In the genomic region with DNA sequence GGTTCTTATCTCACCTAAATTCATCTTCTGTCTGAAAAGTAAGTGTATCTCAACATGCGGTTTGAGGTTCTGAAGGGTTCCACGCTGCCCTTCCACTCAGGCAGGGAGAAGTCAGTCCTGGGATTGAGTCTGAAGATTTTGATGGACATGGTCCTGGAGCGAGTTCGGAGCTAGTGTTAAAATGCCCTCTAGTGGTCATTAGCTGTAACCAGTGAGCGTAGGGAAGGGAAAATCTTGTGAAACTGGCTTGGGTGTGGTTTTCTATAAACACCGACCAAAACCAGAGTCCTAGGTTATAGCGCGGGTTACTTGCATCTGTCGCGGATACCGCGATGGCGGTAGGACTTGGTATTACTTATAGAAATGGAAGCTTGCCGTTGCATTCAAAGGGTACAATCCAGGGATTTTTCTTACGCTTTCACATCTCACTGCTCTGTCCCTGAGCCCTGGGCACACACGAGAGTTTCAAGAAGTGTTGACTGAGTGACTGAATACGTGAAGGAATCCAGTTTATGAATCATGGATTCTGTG, we compare ENCODE assay signal across 1 cellular context.
TF ChIP-seq lines count a peak whose summit lies in the region.

No MANE protein-coding gene starts in this region.

TF ChIP-seq in GM23338, 12 proteins besides CTCF, POLR2A, EP300 and RAD21:
- TF ChIP-seq, protein P1, sequence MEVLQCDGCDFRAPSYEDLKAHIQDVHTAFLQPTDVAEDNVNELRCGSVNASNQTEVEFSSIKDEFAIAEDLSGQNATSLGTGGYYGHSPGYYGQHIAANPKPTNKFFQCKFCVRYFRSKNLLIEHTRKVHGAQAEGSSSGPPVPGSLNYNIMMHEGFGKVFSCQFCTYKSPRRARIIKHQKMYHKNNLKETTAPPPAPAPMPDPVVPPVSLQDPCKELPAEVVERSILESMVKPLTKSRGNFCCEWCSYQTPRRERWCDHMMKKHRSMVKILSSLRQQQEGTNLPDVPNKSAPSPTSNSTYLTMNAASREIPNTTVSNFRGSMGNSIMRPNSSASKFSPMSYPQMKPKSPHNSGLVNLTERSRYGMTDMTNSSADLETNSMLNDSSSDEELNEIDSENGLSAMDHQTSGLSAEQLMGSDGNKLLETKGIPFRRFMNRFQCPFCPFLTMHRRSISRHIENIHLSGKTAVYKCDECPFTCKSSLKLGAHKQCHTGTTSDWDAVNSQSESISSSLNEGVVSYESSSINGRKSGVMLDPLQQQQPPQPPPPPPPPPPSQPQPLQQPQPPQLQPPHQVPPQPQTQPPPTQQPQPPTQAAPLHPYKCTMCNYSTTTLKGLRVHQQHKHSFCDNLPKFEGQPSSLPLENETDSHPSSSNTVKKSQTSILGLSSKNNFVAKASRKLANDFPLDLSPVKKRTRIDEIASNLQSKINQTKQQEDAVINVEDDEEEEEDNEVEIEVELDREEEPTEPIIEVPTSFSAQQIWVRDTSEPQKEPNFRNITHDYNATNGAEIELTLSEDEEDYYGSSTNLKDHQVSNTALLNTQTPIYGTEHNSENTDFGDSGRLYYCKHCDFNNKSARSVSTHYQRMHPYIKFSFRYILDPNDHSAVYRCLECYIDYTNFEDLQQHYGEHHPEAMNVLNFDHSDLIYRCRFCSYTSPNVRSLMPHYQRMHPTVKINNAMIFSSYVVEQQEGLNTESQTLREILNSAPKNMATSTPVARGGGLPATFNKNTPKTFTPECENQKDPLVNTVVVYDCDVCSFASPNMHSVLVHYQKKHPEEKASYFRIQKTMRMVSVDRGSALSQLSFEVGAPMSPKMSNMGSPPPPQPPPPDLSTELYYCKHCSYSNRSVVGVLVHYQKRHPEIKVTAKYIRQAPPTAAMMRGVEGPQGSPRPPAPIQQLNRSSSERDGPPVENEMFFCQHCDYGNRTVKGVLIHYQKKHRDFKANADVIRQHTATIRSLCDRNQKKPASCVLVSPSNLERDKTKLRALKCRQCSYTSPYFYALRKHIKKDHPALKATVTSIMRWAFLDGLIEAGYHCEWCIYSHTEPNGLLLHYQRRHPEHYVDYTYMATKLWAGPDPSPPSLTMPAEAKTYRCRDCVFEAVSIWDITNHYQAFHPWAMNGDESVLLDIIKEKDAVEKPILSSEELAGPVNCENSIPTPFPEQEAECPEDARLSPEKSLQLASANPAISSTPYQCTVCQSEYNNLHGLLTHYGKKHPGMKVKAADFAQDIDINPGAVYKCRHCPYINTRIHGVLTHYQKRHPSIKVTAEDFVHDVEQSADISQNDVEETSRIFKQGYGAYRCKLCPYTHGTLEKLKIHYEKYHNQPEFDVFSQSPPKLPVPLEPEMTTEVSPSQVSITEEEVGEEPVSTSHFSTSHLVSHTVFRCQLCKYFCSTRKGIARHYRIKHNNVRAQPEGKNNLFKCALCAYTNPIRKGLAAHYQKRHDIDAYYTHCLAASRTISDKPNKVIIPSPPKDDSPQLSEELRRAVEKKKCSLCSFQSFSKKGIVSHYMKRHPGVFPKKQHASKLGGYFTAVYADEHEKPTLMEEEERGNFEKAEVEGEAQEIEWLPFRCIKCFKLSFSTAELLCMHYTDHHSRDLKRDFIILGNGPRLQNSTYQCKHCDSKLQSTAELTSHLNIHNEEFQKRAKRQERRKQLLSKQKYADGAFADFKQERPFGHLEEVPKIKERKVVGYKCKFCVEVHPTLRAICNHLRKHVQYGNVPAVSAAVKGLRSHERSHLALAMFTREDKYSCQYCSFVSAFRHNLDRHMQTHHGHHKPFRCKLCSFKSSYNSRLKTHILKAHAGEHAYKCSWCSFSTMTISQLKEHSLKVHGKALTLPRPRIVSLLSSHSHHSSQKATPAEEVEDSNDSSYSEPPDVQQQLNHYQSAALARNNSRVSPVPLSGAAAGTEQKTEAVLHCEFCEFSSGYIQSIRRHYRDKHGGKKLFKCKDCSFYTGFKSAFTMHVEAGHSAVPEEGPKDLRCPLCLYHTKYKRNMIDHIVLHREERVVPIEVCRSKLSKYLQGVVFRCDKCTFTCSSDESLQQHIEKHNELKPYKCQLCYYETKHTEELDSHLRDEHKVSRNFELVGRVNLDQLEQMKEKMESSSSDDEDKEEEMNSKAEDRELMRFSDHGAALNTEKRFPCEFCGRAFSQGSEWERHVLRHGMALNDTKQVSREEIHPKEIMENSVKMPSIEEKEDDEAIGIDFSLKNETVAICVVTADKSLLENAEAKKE (CRISPR knock-in tag; IDR thresholded peaks at IDR 0.05), result no peak
- TF ChIP-seq, protein P2, sequence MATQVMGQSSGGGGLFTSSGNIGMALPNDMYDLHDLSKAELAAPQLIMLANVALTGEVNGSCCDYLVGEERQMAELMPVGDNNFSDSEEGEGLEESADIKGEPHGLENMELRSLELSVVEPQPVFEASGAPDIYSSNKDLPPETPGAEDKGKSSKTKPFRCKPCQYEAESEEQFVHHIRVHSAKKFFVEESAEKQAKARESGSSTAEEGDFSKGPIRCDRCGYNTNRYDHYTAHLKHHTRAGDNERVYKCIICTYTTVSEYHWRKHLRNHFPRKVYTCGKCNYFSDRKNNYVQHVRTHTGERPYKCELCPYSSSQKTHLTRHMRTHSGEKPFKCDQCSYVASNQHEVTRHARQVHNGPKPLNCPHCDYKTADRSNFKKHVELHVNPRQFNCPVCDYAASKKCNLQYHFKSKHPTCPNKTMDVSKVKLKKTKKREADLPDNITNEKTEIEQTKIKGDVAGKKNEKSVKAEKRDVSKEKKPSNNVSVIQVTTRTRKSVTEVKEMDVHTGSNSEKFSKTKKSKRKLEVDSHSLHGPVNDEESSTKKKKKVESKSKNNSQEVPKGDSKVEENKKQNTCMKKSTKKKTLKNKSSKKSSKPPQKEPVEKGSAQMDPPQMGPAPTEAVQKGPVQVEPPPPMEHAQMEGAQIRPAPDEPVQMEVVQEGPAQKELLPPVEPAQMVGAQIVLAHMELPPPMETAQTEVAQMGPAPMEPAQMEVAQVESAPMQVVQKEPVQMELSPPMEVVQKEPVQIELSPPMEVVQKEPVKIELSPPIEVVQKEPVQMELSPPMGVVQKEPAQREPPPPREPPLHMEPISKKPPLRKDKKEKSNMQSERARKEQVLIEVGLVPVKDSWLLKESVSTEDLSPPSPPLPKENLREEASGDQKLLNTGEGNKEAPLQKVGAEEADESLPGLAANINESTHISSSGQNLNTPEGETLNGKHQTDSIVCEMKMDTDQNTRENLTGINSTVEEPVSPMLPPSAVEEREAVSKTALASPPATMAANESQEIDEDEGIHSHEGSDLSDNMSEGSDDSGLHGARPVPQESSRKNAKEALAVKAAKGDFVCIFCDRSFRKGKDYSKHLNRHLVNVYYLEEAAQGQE (IDR thresholded peaks at IDR 0.05; ENCODE audit: unreplicated experiment), result no peak
- no peak for TF ChIP-seq NANOG (IDR thresholded peaks at IDR 0.05; ENCODE audit: borderline replicate concordance)
- TF ChIP-seq, protein P3, sequence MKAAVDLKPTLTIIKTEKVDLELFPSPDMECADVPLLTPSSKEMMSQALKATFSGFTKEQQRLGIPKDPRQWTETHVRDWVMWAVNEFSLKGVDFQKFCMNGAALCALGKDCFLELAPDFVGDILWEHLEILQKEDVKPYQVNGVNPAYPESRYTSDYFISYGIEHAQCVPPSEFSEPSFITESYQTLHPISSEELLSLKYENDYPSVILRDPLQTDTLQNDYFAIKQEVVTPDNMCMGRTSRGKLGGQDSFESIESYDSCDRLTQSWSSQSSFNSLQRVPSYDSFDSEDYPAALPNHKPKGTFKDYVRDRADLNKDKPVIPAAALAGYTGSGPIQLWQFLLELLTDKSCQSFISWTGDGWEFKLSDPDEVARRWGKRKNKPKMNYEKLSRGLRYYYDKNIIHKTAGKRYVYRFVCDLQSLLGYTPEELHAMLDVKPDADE (IDR thresholded peaks at IDR 0.05), result no peak
- no peak for TF ChIP-seq CREB1 (CRISPR knock-in tag; IDR thresholded peaks at IDR 0.05; ENCODE audit: low read depth)
- no peak for TF ChIP-seq ZNF114 (CRISPR knock-in tag; IDR thresholded peaks at IDR 0.05)
- TF ChIP-seq POLR2AphosphoS5 (IDR thresholded peaks at IDR 0.05; ENCODE audit: low read depth), result no peak
- no peak for TF ChIP-seq STAT1 (IDR thresholded peaks at IDR 0.05; ENCODE audit: unreplicated experiment)
- TF ChIP-seq EZH2phosphoT487 (IDR thresholded peaks at IDR 0.05; ENCODE audit: unreplicated experiment), result no peak
